Comparison of ENCODE assay signal across 33 cellular contexts in genomic region chr10:68565658-68566057, GRCh38.
"Had no signal": no experiment of that assay in that cellular context is flagged by ENCODE, and none has a peak within 500 bp of the region (broad histone marks: within the 10 kb centered on the region; RNA-seq: fewer than 3 reads in every experiment).

No MANE protein-coding gene starts in this region.

- H3K36me3 Mint-ChIP-seq: activated CD4-positive, alpha-beta memory T cell treated with anti-CD3 and anti-CD28 coated beads for 36 hours; activated naive CD8-positive, alpha-beta T cell treated with anti-CD3 and anti-CD28 coated beads for 36 hours; mesothelial cell of epicardium; stimulated activated naive B cell treated with anti-CD40 and anti-IgM and Interleukin-4, amounts not matched to agents 10 μg/mL and 1 μg/mL and 100 μg/mL, for 72 hours had no signal

- H3K27ac Mint-ChIP-seq: activated CD4-positive, alpha-beta memory T cell treated with anti-CD3 and anti-CD28 coated beads for 36 hours; activated CD4-positive, alpha-beta T cell treated with anti-CD3 and anti-CD28 coated beads, Interleukin-2, amount 10 ng/mL, durations not matched to agents 24 days and 14 days; activated naive CD4-positive, alpha-beta T cell treated with anti-CD3 and anti-CD28 coated beads for 36 hours; activated naive CD8-positive, alpha-beta T cell treated with anti-CD3 and anti-CD28 coated beads for 36 hours; activated T-helper 1 cell treated with anti-CD3 and anti-CD28 coated beads, Interleukin-12 subunit alpha, Interleukin-12 subunit beta, Interleukin-2, Interleukin-4 antibody, amounts not matched to agents 30 ng/mL and 10 ng/mL and 1 ng/mL, durations not matched to agents 14 hours and 24 hours and 36 hours; naive B cell; stimulated activated naive B cell treated with anti-CD40 and anti-IgM and Interleukin-4, amounts not matched to agents 10 μg/mL and 1 μg/mL and 100 μg/mL, for 72 hours; T-helper 1 cell treated with Interleukin-12 subunit alpha and Interleukin-12 subunit beta and Interleukin-4 antibody, amounts not matched to agents 30 μg/mL and 1 μg/mL, for 36 hours had no signal

- H3K9me3 ChIP-seq: adrenal gland, body of pancreas, left ventricle myocardium inferior, stomach, tibial artery, upper lobe of right lung had no signal

- H3K4me3 ChIP-seq: adrenal gland, body of pancreas, cardiac muscle cell, coronary artery, left ventricle myocardium inferior, stomach, tibial artery, upper lobe of right lung had no signal

- ATAC-seq: body of pancreas; esophagus mucosa; right cardiac atrium; stimulated activated naive B cell treated with anti-CD40 and anti-IgM and Interleukin-4, amounts not matched to agents 10 μg/mL and 1 μg/mL and 100 μg/mL, for 72 hours; upper lobe of right lung had no signal

- H3K36me3 ChIP-seq: adrenal gland, cardiac muscle cell, left ventricle myocardium inferior, stomach, tibial artery, upper lobe of right lung, WERI-Rb-1 had no signal

- DNase-seq: activated CD4-positive, alpha-beta memory T cell treated with anti-CD3 and anti-CD28 coated beads for 36 hours; activated CD4-positive, alpha-beta T cell treated with anti-CD3 and anti-CD28 coated beads, Interleukin-2, amount 10 ng/mL, durations not matched to agents 24 days and 14 days; activated CD4-positive, CD25-positive, alpha-beta regulatory T cell treated with anti-CD3 and anti-CD28 coated beads, Interleukin-2, amount 50 U/mL, for 72 hours; activated CD8-positive, alpha-beta memory T cell treated with anti-CD3 and anti-CD28 coated beads, Interleukin-2, amount 50 U/mL, for 4 hours; activated effector memory CD4-positive, alpha-beta T cell treated with anti-CD3 and anti-CD28 coated beads, Interleukin-2, amount 50 U/mL, for 16 hours; activated naive CD4-positive, alpha-beta T cell treated with anti-CD3 and anti-CD28 coated beads for 36 hours; activated naive CD8-positive, alpha-beta T cell treated with anti-CD3 and anti-CD28 coated beads for 36 hours; activated T-cell treated with anti-CD3 and anti-CD28 coated beads, Interleukin-2, amount 50 U/mL, for 1 hour; adrenal gland; aorta; body of pancreas; foreskin fibroblast; islet precursor cell; left ventricle myocardium inferior; mammary epithelial cell; naive B cell; occipital lobe; posterior cingulate gyrus; right cardiac atrium; stimulated activated CD4-positive, alpha-beta T cell treated with anti-CD3 and anti-CD28 coated beads, Interleukin-15, amount 100 ng/mL, for 24 hours; stimulated activated CD4-positive, alpha-beta T cell treated with anti-CD3 and anti-CD28 coated beads, Interleukin-2, amount 100 ng/mL, for 24 hours; stimulated activated naive B cell treated with anti-CD40 and anti-IgM and Interleukin-4, amounts not matched to agents 10 μg/mL and 1 μg/mL and 100 μg/mL, for 72 hours; stomach; T-helper 9 cell; tibial artery; upper lobe of right lung; WERI-Rb-1 had no signal

- H3K27ac ChIP-seq: adrenal gland, body of pancreas, cardiac muscle cell, coronary artery, left ventricle myocardium inferior, upper lobe of right lung, WERI-Rb-1 had no signal

- H3K9me3 Mint-ChIP-seq: activated CD4-positive, alpha-beta memory T cell treated with anti-CD3 and anti-CD28 coated beads for 36 hours; activated CD4-positive, alpha-beta T cell treated with anti-CD3 and anti-CD28 coated beads, Interleukin-2, amount 10 ng/mL, durations not matched to agents 24 days and 14 days; activated naive CD4-positive, alpha-beta T cell treated with anti-CD3 and anti-CD28 coated beads for 36 hours; activated naive CD8-positive, alpha-beta T cell treated with anti-CD3 and anti-CD28 coated beads for 36 hours; activated T-helper 1 cell treated with anti-CD3 and anti-CD28 coated beads, Interleukin-12 subunit alpha, Interleukin-12 subunit beta, Interleukin-2, Interleukin-4 antibody, amounts not matched to agents 30 ng/mL and 10 ng/mL and 1 ng/mL, durations not matched to agents 14 hours and 24 hours and 36 hours; mesothelial cell of epicardium; T-helper 1 cell treated with Interleukin-12 subunit alpha and Interleukin-12 subunit beta and Interleukin-4 antibody, amounts not matched to agents 30 μg/mL and 1 μg/mL, for 36 hours had no signal

- H3K27me3 ChIP-seq: body of pancreas, cardiac muscle cell had no signal

- H3K4me3 Mint-ChIP-seq: activated CD4-positive, alpha-beta memory T cell treated with anti-CD3 and anti-CD28 coated beads for 36 hours; activated CD4-positive, alpha-beta T cell treated with anti-CD3 and anti-CD28 coated beads, Interleukin-2, amount 10 ng/mL, durations not matched to agents 24 days and 14 days; activated naive CD4-positive, alpha-beta T cell treated with anti-CD3 and anti-CD28 coated beads for 36 hours; activated naive CD8-positive, alpha-beta T cell treated with anti-CD3 and anti-CD28 coated beads for 36 hours; activated T-helper 1 cell treated with anti-CD3 and anti-CD28 coated beads, Interleukin-12 subunit alpha, Interleukin-12 subunit beta, Interleukin-2, Interleukin-4 antibody, amounts not matched to agents 30 ng/mL and 10 ng/mL and 1 ng/mL, durations not matched to agents 14 hours and 24 hours and 36 hours; mesothelial cell of epicardium; naive B cell; stimulated activated naive B cell treated with anti-CD40 and anti-IgM and Interleukin-4, amounts not matched to agents 10 μg/mL and 1 μg/mL and 100 μg/mL, for 72 hours; T-helper 1 cell treated with Interleukin-12 subunit alpha and Interleukin-12 subunit beta and Interleukin-4 antibody, amounts not matched to agents 30 μg/mL and 1 μg/mL, for 36 hours had no signal
